ENCODE assay signal across 20 cellular contexts in genomic region chr2:20215183-20216040, GRCh38. TPM values are rescaled to one million over a fixed set of nuclear protein-coding genes. Genes with fewer than 3 reads are reported as not detected.
DNase-seq lines count a peak whose midpoint lies in the region; ATAC-seq, FAIRE-seq and TF ChIP-seq lines count a peak whose summit lies in the region.
"Had no signal": no experiment of that assay in that cellular context is flagged by ENCODE, and none has a peak within 500 bp of the region (broad histone marks: within the 10 kb centered on the region; RNA-seq: fewer than 3 reads in every experiment).

No MANE protein-coding gene starts in this region.

- peak overlapping the region in 1 of 4 donors; percentile 26 for H3K4me3 ChIP-seq in Peyer's patch
- no peak overlapping the region for H3K4me3 ChIP-seq in esophagus (ENCODE audit: low read depth in 1 of 2, low read length in 2 of 2)
- H3K4me3 ChIP-seq: A549 had no signal

- H3K27me3 ChIP-seq in Peyer's patch (no peaks in the 10 kb centered on the region), esophagus (ENCODE audit: control insufficient read depth in 1 of 2, insufficient read depth in 2 of 2, low read length in 2 of 2) (no peaks in the 10 kb centered on the region)

- peak overlapping the region; percentile 19 for H3K27ac Mint-ChIP-seq in neural crest cell (ENCODE audit: unreplicated experiment)
- H3K27ac Mint-ChIP-seq: activated CD8-positive, alpha-beta T cell treated with anti-CD3 and anti-CD28 coated beads, Interleukin-2, amount 10 ng/mL, durations not matched to agents 7 days and 5 days; activated naive CD8-positive, alpha-beta T cell treated with anti-CD3 and anti-CD28 coated beads, Interleukin-2, amount 50 U/mL, for 24 hours; progenitor cell of endocrine pancreas had no signal

- H3K4me1 ChIP-seq in Peyer's patch (peaks cover 0 to 49% (median 9%) of the 10 kb centered on the region in 4 donors), esophagus (ENCODE audit: control insufficient read depth in 2 of 2, insufficient read depth in 2 of 2, low read length in 1 of 2) (peaks cover 8 to 66% of the 10 kb centered on the region in 2 donors)

- H3K9me3 ChIP-seq in Peyer's patch (no peaks in the 10 kb centered on the region), esophagus (ENCODE audit: control insufficient read depth in 2 of 2, insufficient read depth in 1 of 2, low read depth in 1 of 2, low read length in 1 of 2) (no peaks in the 10 kb centered on the region)
- H3K9me3 ChIP-seq: A549 had no signal

- H3K36me3 Mint-ChIP-seq in neural crest cell (ENCODE audit: low read depth), result peaks cover 3% of the 10 kb centered on the region
- H3K36me3 Mint-ChIP-seq: CD4-positive, CD25-positive, alpha-beta regulatory T cell had no signal

- no peaks in the 10 kb centered on the region for H3K27me3 Mint-ChIP-seq in neural crest cell (ENCODE audit: low read depth)
- H3K27me3 Mint-ChIP-seq: progenitor cell of endocrine pancreas had no signal

- DNase-seq in Peyer's patch (peak in 2 of 3 donors; percentile 82 to 87), neural crest cell (ENCODE audit: low read depth, low spot score) (no peak), GM12891 (ENCODE audit: insufficient read length, low spot score) (no peak), MV-4-11 (lab: John Stamatoyannopoulos, UW) (no peak)
- DNase-seq: activated CD8-positive, alpha-beta T cell treated with anti-CD3 and anti-CD28 coated beads, Interleukin-2, amount 10 ng/mL, durations not matched to agents 7 days and 5 days; activated naive CD8-positive, alpha-beta T cell treated with anti-CD3 and anti-CD28 coated beads, Interleukin-2, amount 50 U/mL, for 24 hours; CD4-positive, CD25-positive, alpha-beta regulatory T cell; effector CD8-positive, alpha-beta T cell; HFFc6; hippocampal formation; NCI-H146; NCI-H226; trophoblast cell had no signal

- peaks cover 47% of the 10 kb centered on the region for H3K4me1 Mint-ChIP-seq in neural crest cell
- H3K4me1 Mint-ChIP-seq: activated naive CD8-positive, alpha-beta T cell treated with anti-CD3 and anti-CD28 coated beads, Interleukin-2, amount 50 U/mL, for 24 hours; CD4-positive, CD25-positive, alpha-beta regulatory T cell had no signal

- TF ChIP-seq POLR2A in Peyer's patch (IDR thresholded peaks at IDR 0.05) (peak in 1 of 2 donors; percentile 85), GM12891 (IDR thresholded peaks at IDR 0.05; ENCODE audit: low read depth, low read length) (no peak)

- no peak for FAIRE-seq in GM12891 (lab: Jason Lieb, UNC)
- FAIRE-seq: A549 had no signal

- no peak for ATAC-seq in GM18519 (IDR thresholded peaks at IDR 0.05; ENCODE audit: low FRiP score, unreplicated experiment)
- ATAC-seq in GM18517 (IDR thresholded peaks at IDR 0.05; ENCODE audit: unreplicated experiment), result no peak
- ATAC-seq: A549; activated CD8-positive, alpha-beta T cell treated with anti-CD3 and anti-CD28 coated beads, Interleukin-2, amount 10 ng/mL, durations not matched to agents 7 days and 5 days; activated naive CD8-positive, alpha-beta T cell treated with anti-CD3 and anti-CD28 coated beads, Interleukin-2, amount 50 U/mL, for 24 hours had no signal

- no peak for TF ChIP-seq CTCF in 22Rv1 (IDR thresholded peaks at IDR 0.05)
- no peak for TF ChIP-seq CTCF in Peyer's patch (IDR thresholded peaks at IDR 0.05)
- TF ChIP-seq CTCF in neural crest cell (conservative IDR thresholded peaks at IDR 0.05), result no peak

- 73 to 77% methylated on average over 13 of the region's 13 CpGs for WGBS in esophagus, 2 donors

- H3K9me3 Mint-ChIP-seq in neural crest cell, result no peaks in the 10 kb centered on the region
- H3K9me3 Mint-ChIP-seq: activated naive CD8-positive, alpha-beta T cell treated with anti-CD3 and anti-CD28 coated beads, Interleukin-2, amount 50 U/mL, for 24 hours; CD4-positive, CD25-positive, alpha-beta regulatory T cell; HFFc6 had no signal

- H3K36me3 ChIP-seq in Peyer's patch (no peaks in the 10 kb centered on the region), esophagus (ENCODE audit: control insufficient read depth in 2 of 2, insufficient read depth in 2 of 2, low read length in 1 of 2) (peaks cover 0 to 17% of the 10 kb centered on the region in 2 donors)

- H3K4me3 Mint-ChIP-seq in neural crest cell, result peak overlapping the region; percentile 31
- H3K4me3 Mint-ChIP-seq: activated CD8-positive, alpha-beta T cell treated with anti-CD3 and anti-CD28 coated beads, Interleukin-2, amount 10 ng/mL, durations not matched to agents 7 days and 5 days; activated naive CD8-positive, alpha-beta T cell treated with anti-CD3 and anti-CD28 coated beads, Interleukin-2, amount 50 U/mL, for 24 hours; CD4-positive, CD25-positive, alpha-beta regulatory T cell; HFFc6 had no signal

- H3K27ac ChIP-seq in 22Rv1 (peak overlapping the region; percentile 63; the same call in 1 of the 2 replicates), Peyer's patch (peak overlapping the region in 3 of 4 donors; percentile 65 to 90 (median 80)), esophagus (ENCODE audit: low read depth in 2 of 2, low read length in 1 of 2) (peak overlapping the region; percentile 96)

TF ChIP-seq in GM12891, 5 proteins besides CTCF, POLR2A, EP300 and RAD21:
- TF ChIP-seq POLR2AphosphoS5 (IDR thresholded peaks at IDR 0.05; ENCODE audit: low read depth, low read length) (no peak), PAX5 (IDR thresholded peaks at IDR 0.05; ENCODE audit: insufficient read depth, low read length, severe bottlenecking) (no peak), SPI1 (IDR thresholded peaks at IDR 0.05; ENCODE audit: low read depth, low read length) (no peak), TAF1 (IDR thresholded peaks at IDR 0.05; ENCODE audit: low read depth, low read length) (no peak), POU2F2 (IDR thresholded peaks at IDR 0.05; ENCODE audit: low read depth, low read length) (no peak)

RNA-seq across cellular contexts. Expression of gene SDC1, which starts 9.5 kb away (rescaled TPM):
- total RNA-seq in Peyer's patch (100 to 1,000 TPM in 3 of 4 donors, 10 to 100 TPM in 1; 25.6 to 343 (median 197) TPM), neural crest cell (81.0 and 85.4 TPM in 2 replicates)
- 100 to 1,000 TPM; 239 to 334 TPM for polyA plus RNA-seq in esophagus
- polyA plus RNA-seq in GM12891 (2012; ENCODE audit: low read depth, missing spikeins), result 25.5 TPM
- total RNA-seq: activated CD8-positive, alpha-beta T cell treated with anti-CD3 and anti-CD28 coated beads, Interleukin-2, amount 10 ng/mL, durations not matched to agents 7 days and 5 days; CD4-positive, CD25-positive, alpha-beta regulatory T cell; T-helper 1 cell treated with Interleukin-12 subunit alpha and Interleukin-12 subunit beta and Interleukin-4 antibody, amounts not matched to agents 30 ng/mL and 1 ng/mL, for 36 hours had no signal
- polyA plus RNA-seq: CD4-positive, CD25-positive, alpha-beta regulatory T cell had no signal

Comparison
In these comparisons a context has a peak if more than half of its experiments do, and no peak if none do; other contexts are left out.
1. DNase-seq: peak in Peyer's patch (2 of 3); none in neural crest cell (single experiment), GM12891 (single experiment) and MV-4-11 (single experiment).
2. Peak in every context shown above with its lines, with median percentiles within 50 percentile points of each other: H3K27ac ChIP-seq.